ENCODE assay signal across 1 cellular context in the genomic region with DNA sequence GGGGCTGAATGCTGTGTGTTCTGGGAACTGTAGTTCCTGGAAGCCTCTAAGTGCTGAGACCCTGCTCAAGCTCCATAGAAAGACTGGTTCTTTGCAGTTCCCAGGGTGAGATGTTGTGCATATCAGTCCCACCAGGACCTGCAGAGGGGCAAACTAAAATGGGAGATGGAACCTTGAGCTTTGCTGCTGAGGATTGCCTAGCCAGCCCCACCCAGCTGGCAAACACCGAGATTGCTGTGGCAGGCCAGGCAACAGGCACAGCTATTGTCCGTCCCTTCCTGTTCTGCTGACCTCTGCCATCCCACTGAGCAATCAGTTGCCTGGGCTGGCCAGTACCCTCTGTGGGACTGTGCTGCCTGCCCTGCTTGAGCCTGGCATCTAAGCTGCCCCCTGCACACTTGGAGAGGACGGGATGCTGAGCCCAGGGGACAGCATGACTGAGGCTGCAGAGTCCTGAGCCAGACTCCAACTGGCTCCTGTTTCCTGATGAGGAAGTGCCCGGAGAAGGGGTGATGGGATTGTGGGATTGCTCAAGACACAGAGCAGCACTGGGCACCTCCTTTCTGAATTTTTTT.
TF ChIP-seq lines count a peak whose summit lies in the region.

No MANE protein-coding gene starts in this region.

TF ChIP-seq in HepG2, 621 proteins besides CTCF, POLR2A, EP300 and RAD21 (continued from another document and continues in another):
- TF ChIP-seq, protein P1, sequence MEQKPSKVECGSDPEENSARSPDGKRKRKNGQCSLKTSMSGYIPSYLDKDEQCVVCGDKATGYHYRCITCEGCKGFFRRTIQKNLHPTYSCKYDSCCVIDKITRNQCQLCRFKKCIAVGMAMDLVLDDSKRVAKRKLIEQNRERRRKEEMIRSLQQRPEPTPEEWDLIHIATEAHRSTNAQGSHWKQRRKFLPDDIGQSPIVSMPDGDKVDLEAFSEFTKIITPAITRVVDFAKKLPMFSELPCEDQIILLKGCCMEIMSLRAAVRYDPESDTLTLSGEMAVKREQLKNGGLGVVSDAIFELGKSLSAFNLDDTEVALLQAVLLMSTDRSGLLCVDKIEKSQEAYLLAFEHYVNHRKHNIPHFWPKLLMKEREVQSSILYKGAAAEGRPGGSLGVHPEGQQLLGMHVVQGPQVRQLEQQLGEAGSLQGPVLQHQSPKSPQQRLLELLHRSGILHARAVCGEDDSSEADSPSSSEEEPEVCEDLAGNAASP (CRISPR knock-in tag; IDR thresholded peaks at IDR 0.05; ENCODE audit: borderline replicate concordance) = no peak
- no peak for TF ChIP-seq ZNF44 (CRISPR knock-in tag; IDR thresholded peaks at IDR 0.05)
- TF ChIP-seq GABPB1 (CRISPR knock-in tag; IDR thresholded peaks at IDR 0.05) = peak; percentile 36; the same call in 1 of the 2 replicates
- TF ChIP-seq BCL6 (CRISPR knock-in tag; IDR thresholded peaks at IDR 0.05) = 0 out of 2 replicates have a peak, but pooled peaks have one; percentile 18
- TF ChIP-seq ATAD3A (CRISPR knock-in tag; IDR thresholded peaks at IDR 0.05) = no peak
- TF ChIP-seq SPEN (CRISPR knock-in tag; IDR thresholded peaks at IDR 0.05; ENCODE audit: low read depth) = no peak
- TF ChIP-seq POLR2G (IDR thresholded peaks at IDR 0.05; ENCODE audit: low read depth, low read length) = peak; percentile 57; the same call in 1 of the 2 replicates
- TF ChIP-seq JUNB (CRISPR knock-in tag; IDR thresholded peaks at IDR 0.05; ENCODE audit: borderline replicate concordance) = no peak
- TF ChIP-seq, protein P2, sequence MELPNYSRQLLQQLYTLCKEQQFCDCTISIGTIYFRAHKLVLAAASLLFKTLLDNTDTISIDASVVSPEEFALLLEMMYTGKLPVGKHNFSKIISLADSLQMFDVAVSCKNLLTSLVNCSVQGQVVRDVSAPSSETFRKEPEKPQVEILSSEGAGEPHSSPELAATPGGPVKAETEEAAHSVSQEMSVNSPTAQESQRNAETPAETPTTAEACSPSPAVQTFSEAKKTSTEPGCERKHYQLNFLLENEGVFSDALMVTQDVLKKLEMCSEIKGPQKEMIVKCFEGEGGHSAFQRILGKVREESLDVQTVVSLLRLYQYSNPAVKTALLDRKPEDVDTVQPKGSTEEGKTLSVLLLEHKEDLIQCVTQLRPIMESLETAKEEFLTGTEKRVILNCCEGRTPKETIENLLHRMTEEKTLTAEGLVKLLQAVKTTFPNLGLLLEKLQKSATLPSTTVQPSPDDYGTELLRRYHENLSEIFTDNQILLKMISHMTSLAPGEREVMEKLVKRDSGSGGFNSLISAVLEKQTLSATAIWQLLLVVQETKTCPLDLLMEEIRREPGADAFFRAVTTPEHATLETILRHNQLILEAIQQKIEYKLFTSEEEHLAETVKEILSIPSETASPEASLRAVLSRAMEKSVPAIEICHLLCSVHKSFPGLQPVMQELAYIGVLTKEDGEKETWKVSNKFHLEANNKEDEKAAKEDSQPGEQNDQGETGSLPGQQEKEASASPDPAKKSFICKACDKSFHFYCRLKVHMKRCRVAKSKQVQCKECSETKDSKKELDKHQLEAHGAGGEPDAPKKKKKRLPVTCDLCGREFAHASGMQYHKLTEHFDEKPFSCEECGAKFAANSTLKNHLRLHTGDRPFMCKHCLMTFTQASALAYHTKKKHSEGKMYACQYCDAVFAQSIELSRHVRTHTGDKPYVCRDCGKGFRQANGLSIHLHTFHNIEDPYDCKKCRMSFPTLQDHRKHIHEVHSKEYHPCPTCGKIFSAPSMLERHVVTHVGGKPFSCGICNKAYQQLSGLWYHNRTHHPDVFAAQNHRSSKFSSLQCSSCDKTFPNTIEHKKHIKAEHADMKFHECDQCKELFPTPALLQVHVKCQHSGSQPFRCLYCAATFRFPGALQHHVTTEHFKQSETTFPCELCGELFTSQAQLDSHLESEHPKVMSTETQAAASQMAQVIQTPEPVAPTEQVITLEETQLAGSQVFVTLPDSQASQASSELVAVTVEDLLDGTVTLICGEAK (IDR thresholded peaks at IDR 0.05) = no peak
- TF ChIP-seq, protein P2 (CRISPR knock-in tag; IDR thresholded peaks at IDR 0.05) = no peak
- TF ChIP-seq AKAP8 (CRISPR knock-in tag; IDR thresholded peaks at IDR 0.05) = no peak
- no peak for TF ChIP-seq MEIS1 (CRISPR knock-in tag; IDR thresholded peaks at IDR 0.05; ENCODE audit: borderline replicate concordance)
- TF ChIP-seq POLR2AphosphoS2 (IDR thresholded peaks at IDR 0.05; ENCODE audit: low read depth, low read length) = no peak
- TF ChIP-seq ZIK1 (CRISPR knock-in tag; IDR thresholded peaks at IDR 0.05; ENCODE audit: borderline replicate concordance, low read depth) = no peak
- TF ChIP-seq, protein P3, sequence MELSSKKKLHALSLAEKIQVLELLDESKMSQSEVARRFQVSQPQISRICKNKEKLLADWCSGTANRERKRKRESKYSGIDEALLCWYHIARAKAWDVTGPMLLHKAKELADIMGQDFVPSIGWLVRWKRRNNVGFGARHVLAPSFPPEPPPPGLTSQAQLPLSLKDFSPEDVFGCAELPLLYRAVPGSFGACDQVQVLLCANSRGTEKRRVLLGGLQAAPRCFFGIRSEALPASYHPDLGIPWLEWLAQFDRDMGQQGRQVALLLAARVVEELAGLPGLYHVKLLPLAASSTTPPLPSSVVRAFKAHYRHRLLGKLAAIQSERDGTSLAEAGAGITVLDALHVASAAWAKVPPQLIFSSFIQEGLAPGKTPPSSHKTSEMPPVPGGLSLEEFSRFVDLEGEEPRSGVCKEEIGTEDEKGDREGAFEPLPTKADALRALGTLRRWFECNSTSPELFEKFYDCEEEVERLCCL (CRISPR knock-in tag; IDR thresholded peaks at IDR 0.05; ENCODE audit: borderline replicate concordance) = no peak
- TF ChIP-seq, protein P4, sequence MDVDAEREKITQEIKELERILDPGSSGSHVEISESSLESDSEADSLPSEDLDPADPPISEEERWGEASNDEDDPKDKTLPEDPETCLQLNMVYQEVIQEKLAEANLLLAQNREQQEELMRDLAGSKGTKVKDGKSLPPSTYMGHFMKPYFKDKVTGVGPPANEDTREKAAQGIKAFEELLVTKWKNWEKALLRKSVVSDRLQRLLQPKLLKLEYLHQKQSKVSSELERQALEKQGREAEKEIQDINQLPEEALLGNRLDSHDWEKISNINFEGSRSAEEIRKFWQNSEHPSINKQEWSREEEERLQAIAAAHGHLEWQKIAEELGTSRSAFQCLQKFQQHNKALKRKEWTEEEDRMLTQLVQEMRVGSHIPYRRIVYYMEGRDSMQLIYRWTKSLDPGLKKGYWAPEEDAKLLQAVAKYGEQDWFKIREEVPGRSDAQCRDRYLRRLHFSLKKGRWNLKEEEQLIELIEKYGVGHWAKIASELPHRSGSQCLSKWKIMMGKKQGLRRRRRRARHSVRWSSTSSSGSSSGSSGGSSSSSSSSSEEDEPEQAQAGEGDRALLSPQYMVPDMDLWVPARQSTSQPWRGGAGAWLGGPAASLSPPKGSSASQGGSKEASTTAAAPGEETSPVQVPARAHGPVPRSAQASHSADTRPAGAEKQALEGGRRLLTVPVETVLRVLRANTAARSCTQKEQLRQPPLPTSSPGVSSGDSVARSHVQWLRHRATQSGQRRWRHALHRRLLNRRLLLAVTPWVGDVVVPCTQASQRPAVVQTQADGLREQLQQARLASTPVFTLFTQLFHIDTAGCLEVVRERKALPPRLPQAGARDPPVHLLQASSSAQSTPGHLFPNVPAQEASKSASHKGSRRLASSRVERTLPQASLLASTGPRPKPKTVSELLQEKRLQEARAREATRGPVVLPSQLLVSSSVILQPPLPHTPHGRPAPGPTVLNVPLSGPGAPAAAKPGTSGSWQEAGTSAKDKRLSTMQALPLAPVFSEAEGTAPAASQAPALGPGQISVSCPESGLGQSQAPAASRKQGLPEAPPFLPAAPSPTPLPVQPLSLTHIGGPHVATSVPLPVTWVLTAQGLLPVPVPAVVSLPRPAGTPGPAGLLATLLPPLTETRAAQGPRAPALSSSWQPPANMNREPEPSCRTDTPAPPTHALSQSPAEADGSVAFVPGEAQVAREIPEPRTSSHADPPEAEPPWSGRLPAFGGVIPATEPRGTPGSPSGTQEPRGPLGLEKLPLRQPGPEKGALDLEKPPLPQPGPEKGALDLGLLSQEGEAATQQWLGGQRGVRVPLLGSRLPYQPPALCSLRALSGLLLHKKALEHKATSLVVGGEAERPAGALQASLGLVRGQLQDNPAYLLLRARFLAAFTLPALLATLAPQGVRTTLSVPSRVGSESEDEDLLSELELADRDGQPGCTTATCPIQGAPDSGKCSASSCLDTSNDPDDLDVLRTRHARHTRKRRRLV (CRISPR knock-in tag; IDR thresholded peaks at IDR 0.05) = no peak
- TF ChIP-seq SMAD1 (CRISPR knock-in tag; IDR thresholded peaks at IDR 0.05; ENCODE audit: borderline replicate concordance, low read depth) = no peak
- TF ChIP-seq, protein P5, sequence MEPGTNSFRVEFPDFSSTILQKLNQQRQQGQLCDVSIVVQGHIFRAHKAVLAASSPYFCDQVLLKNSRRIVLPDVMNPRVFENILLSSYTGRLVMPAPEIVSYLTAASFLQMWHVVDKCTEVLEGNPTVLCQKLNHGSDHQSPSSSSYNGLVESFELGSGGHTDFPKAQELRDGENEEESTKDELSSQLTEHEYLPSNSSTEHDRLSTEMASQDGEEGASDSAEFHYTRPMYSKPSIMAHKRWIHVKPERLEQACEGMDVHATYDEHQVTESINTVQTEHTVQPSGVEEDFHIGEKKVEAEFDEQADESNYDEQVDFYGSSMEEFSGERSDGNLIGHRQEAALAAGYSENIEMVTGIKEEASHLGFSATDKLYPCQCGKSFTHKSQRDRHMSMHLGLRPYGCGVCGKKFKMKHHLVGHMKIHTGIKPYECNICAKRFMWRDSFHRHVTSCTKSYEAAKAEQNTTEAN (CRISPR knock-in tag; conservative IDR thresholded peaks at IDR 0.05) = no peak
- TF ChIP-seq MYC (CRISPR knock-in tag; IDR thresholded peaks at IDR 0.05; ENCODE audit: borderline replicate concordance) = 0 out of 2 replicates have a peak, but pooled peaks have one; percentile 49
- TF ChIP-seq, protein P6, sequence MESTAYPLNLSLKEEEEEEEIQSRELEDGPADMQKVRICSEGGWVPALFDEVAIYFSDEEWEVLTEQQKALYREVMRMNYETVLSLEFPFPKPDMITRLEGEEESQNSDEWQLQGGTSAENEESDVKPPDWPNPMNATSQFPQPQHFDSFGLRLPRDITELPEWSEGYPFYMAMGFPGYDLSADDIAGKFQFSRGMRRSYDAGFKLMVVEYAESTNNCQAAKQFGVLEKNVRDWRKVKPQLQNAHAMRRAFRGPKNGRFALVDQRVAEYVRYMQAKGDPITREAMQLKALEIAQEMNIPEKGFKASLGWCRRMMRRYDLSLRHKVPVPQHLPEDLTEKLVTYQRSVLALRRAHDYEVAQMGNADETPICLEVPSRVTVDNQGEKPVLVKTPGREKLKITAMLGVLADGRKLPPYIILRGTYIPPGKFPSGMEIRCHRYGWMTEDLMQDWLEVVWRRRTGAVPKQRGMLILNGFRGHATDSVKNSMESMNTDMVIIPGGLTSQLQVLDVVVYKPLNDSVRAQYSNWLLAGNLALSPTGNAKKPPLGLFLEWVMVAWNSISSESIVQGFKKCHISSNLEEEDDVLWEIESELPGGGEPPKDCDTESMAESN (CRISPR knock-in tag; conservative IDR thresholded peaks at IDR 0.05) = no peak
- 0 out of 2 replicates have a peak, but pooled peaks have one; percentile 59 for TF ChIP-seq KDM4B (CRISPR knock-in tag; IDR thresholded peaks at IDR 0.05)
- no peak for TF ChIP-seq TCF7 (IDR thresholded peaks at IDR 0.05; ENCODE audit: low read depth)
- TF ChIP-seq GFI1 (CRISPR knock-in tag; IDR thresholded peaks at IDR 0.05; ENCODE audit: borderline replicate concordance) = peak; percentile 58; the same call in 1 of the 2 replicates
- no peak for TF ChIP-seq ZBTB7B (CRISPR knock-in tag; IDR thresholded peaks at IDR 0.05)
- TF ChIP-seq SP4 (CRISPR knock-in tag; IDR thresholded peaks at IDR 0.05) = no peak; the same call in 1 of the 2 replicates
- peak; percentile 25 for TF ChIP-seq TEAD3 (CRISPR knock-in tag; optimal IDR thresholded peaks at IDR 0.05; ENCODE audit: borderline replicate concordance)
- peak; percentile 19 for TF ChIP-seq PHF21A (CRISPR knock-in tag; IDR thresholded peaks at IDR 0.05)
- no peak for TF ChIP-seq REPIN1 (CRISPR knock-in tag; IDR thresholded peaks at IDR 0.05; ENCODE audit: borderline replicate concordance, low read depth)
- TF ChIP-seq ZNF121 (CRISPR knock-in tag; IDR thresholded peaks at IDR 0.05) = peak; percentile 23; the same call in 1 of the 2 replicates
- no peak for TF ChIP-seq ZNF484 (CRISPR knock-in tag; IDR thresholded peaks at IDR 0.05; ENCODE audit: borderline replicate concordance, low read depth)
- TF ChIP-seq MAZ (IDR thresholded peaks at IDR 0.05; ENCODE audit: borderline replicate concordance, low read depth, low read length) = no peak
- TF ChIP-seq MAZ (CRISPR knock-in tag; IDR thresholded peaks at IDR 0.05; ENCODE audit: low read depth) = no peak
- TF ChIP-seq SIX4 (CRISPR knock-in tag; IDR thresholded peaks at IDR 0.05) = no peak
- TF ChIP-seq REL (CRISPR knock-in tag; conservative IDR thresholded peaks at IDR 0.05) = no peak
- TF ChIP-seq, protein P7, sequence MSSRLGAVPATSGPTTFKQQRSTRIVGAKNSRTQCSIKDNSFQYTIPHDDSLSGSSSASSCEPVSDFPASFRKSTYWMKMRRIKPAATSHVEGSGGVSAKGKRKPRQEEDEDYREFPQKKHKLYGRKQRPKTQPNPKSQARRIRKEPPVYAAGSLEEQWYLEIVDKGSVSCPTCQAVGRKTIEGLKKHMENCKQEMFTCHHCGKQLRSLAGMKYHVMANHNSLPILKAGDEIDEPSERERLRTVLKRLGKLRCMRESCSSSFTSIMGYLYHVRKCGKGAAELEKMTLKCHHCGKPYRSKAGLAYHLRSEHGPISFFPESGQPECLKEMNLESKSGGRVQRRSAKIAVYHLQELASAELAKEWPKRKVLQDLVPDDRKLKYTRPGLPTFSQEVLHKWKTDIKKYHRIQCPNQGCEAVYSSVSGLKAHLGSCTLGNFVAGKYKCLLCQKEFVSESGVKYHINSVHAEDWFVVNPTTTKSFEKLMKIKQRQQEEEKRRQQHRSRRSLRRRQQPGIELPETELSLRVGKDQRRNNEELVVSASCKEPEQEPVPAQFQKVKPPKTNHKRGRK (CRISPR knock-in tag; IDR thresholded peaks at IDR 0.05) = no peak
- TF ChIP-seq XBP1 (CRISPR knock-in tag; IDR thresholded peaks at IDR 0.05) = no peak
